ENCODE assay signal across 1 cellular context in the genomic region with DNA sequence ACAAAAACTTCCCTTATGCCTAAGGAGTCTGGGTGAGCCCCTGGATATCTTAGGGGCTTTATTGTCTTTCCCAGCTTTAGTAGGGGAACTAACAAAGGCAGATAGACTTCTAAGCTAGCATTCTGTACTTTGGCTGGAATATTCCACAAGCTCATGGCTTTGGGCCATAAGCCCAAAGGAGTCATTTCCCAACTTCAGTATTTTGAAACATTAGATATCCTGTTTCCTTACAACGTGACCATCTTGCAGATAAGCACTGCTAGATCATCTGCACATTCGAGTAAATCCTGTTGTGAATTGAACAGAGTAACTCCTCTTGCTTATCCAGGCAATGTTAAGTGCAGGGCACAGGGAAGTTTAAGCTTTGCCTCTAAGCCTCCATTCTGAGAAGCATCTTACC.
TF ChIP-seq lines count a peak whose summit lies in the region.

No MANE protein-coding gene starts in this region.

TF ChIP-seq in H1, 55 proteins besides CTCF, POLR2A, EP300 and RAD21 (continued from another document):
- no peak for TF ChIP-seq HDAC6 (IDR thresholded peaks at IDR 0.05; ENCODE audit: low read depth, low read length)
- no peak for TF ChIP-seq TCF12 (IDR thresholded peaks at IDR 0.05; ENCODE audit: low read depth, low read length)
- no peak for TF ChIP-seq BCL11A (IDR thresholded peaks at IDR 0.05; ENCODE audit: low read depth in 2 of 2, low read length in 2 of 2)
